15 cellular contexts compared by ENCODE assay signal in genomic region chr13:40565282-40566148, GRCh38.
DNase-seq lines count a peak whose midpoint lies in the region; ATAC-seq, FAIRE-seq and TF ChIP-seq lines count a peak whose summit lies in the region.
"Had no signal": no experiment of that assay in that cellular context is flagged by ENCODE, and none has a peak within 500 bp of the region (broad histone marks: within the 10 kb centered on the region; RNA-seq: fewer than 3 reads in every experiment).

No MANE protein-coding gene starts in this region.

- no peaks in the 10 kb centered on the region for H3K9me3 Mint-ChIP-seq in H9

- no CpG with 5 or more reads among the region's 5 CpGs for WGBS in H9 (ENCODE audit: extremely low coverage, insufficient read length, low lambda C conversion rate)

- H3T11ph ChIP-seq in H9 (ENCODE audit: low read length) = no peak overlapping the region

- no peak for FAIRE-seq in bronchial epithelial cell (lab: Jason Lieb, UNC)
- FAIRE-seq: endometrium had no signal

- H3K27me3 ChIP-seq in DOHH2 (ENCODE audit: control insufficient read depth, low read length) (no peaks in the 10 kb centered on the region), H9 (ENCODE audit: insufficient read depth, low read length) (no peaks in the 10 kb centered on the region), bronchial epithelial cell (ENCODE audit: control insufficient read depth, insufficient read depth, low read length) (no peaks in the 10 kb centered on the region), osteoblast (ENCODE audit: insufficient read depth, low read length) (no peaks in the 10 kb centered on the region)
- H3K27me3 ChIP-seq: body of pancreas, heart left ventricle, left lung, transverse colon had no signal

- peaks cover 83% of the 10 kb centered on the region for H3K4me1 ChIP-seq in DOHH2 (ENCODE audit: control insufficient read depth, low read length)
- peaks cover 3% of the 10 kb centered on the region; the same call in 1 of the 2 replicates for H3K4me1 ChIP-seq in H9 (ENCODE audit: insufficient read depth, low read length)
- peaks cover 6% of the 10 kb centered on the region for H3K4me1 ChIP-seq in osteoblast (ENCODE audit: insufficient read depth, low read length)

- no peak overlapping the region for H3K9ac ChIP-seq in H9 (ENCODE audit: extremely low read depth, insufficient read length, low read length)

- no peak for TF ChIP-seq CTCF in DOHH2 (IDR thresholded peaks at IDR 0.05; ENCODE audit: low read depth, low read length, poor library complexity, severe bottlenecking)
- no peak for TF ChIP-seq CTCF in H9 (conservative IDR thresholded peaks at IDR 0.05)
- no peak for TF ChIP-seq CTCF in bronchial epithelial cell (IDR thresholded peaks at IDR 0.05; ENCODE audit: insufficient read depth, low read length, severe bottlenecking)
- no peak for TF ChIP-seq CTCF in osteoblast (IDR thresholded peaks at IDR 0.05; ENCODE audit: extremely low read depth, low read depth, low read length)
- TF ChIP-seq CTCF in RWPE1 (conservative IDR thresholded peaks at IDR 0.05; ENCODE audit: low read depth) = no peak

- H3K23me2 ChIP-seq in H9 (ENCODE audit: insufficient read length, low read depth, low read length, poor library complexity, severe bottlenecking) = no peaks in the 10 kb centered on the region

- H3K18ac ChIP-seq in H9 (ENCODE audit: insufficient read length, low read depth, low read length) = no peak overlapping the region

- H3K4me3 ChIP-seq in DOHH2 (ENCODE audit: low read length) = peak overlapping the region; percentile 34
- no peak overlapping the region for H3K4me3 ChIP-seq in bronchial epithelial cell (ENCODE audit: low read depth, low read length)
- H3K4me3 ChIP-seq in osteoblast (ENCODE audit: insufficient read depth, low read length) = no peak overlapping the region
- H3K4me3 ChIP-seq: body of pancreas, heart left ventricle, left lung, PC-9, transverse colon had no signal

- no peak overlapping the region for H4K91ac ChIP-seq in H9 (ENCODE audit: insufficient read length, low read depth, low read length)

- H3K27ac Mint-ChIP-seq in H9 = peak overlapping the region in 2 of 3 experiments; percentile 55 to 62; a peak in 2 of 7 replicates

- H3K27me3 Mint-ChIP-seq in H9 (ENCODE audit: low read depth) = no peaks in the 10 kb centered on the region

- no peak for DNase-seq in H9
- DNase-seq in bronchial epithelial cell (ENCODE audit: low read depth) = peak; percentile 28
- DNase-seq in osteoblast (ENCODE audit: insufficient read length, low spot score, missing footprints) = peak; percentile 34
- no peak for DNase-seq in nucleus accumbens (lab: John Stamatoyannopoulos, UW)
- no peak for DNase-seq in RWPE1 (ENCODE audit: low spot score)
- no peak for DNase-seq in NCI-H2107 treated with DMSO at 0.1 percent for 48 hours (lab: John Stamatoyannopoulos, UW; ENCODE audit: unreplicated experiment)
- DNase-seq: body of pancreas, COR-L47, heart left ventricle, left lung, PC-9, transverse colon had no signal

- no peak overlapping the region for H4K5ac ChIP-seq in H9 (ENCODE audit: insufficient read length, low read depth, low read length)

- POLR2A ChIA-PET in RWPE1 (lab: Yijun Ruan, JAX; ENCODE audit: low non-redundant PET) = no interaction called here

- ATAC-seq in HG02678 (IDR thresholded peaks at IDR 0.05; ENCODE audit: unreplicated experiment) = no peak

- H3K14ac ChIP-seq in H9 (ENCODE audit: insufficient read depth, low read length) = no peak overlapping the region; the same call in 1 of the 2 replicates

- H3K4me2 ChIP-seq in DOHH2 (ENCODE audit: low read length) = peak overlapping the region; percentile 49
- no peak overlapping the region for H3K4me2 ChIP-seq in H9 (ENCODE audit: insufficient read depth, insufficient read length, low read length)
- no peak overlapping the region for H3K4me2 ChIP-seq in osteoblast (ENCODE audit: insufficient read depth, low read length)
- H3K4me2 ChIP-seq: PC-9 had no signal

- no peak overlapping the region for H3K4me3 Mint-ChIP-seq in H9

- H2AFZ ChIP-seq in H9 (ENCODE audit: low read length) (no peak overlapping the region), osteoblast (ENCODE audit: low read length) (no peak overlapping the region)
- H2AFZ ChIP-seq: PC-9 had no signal

- no peak overlapping the region for H4K8ac ChIP-seq in H9 (replicated peaks; ENCODE audit: insufficient read length, low read depth, low read length)

- H2BK120ac ChIP-seq in H9 (ENCODE audit: low read depth, low read length, poor library complexity, severe bottlenecking) = no peak overlapping the region

- H3K36me3 ChIP-seq in DOHH2 (ENCODE audit: control insufficient read depth, low read length) (peaks cover 36% of the 10 kb centered on the region), bronchial epithelial cell (ENCODE audit: control insufficient read depth, insufficient read depth, low read length) (peaks cover 1% of the 10 kb centered on the region), osteoblast (ENCODE audit: insufficient read depth, low read length) (no peaks in the 10 kb centered on the region)
- H3K36me3 ChIP-seq: left lung, transverse colon had no signal

- peaks cover 9% of the 10 kb centered on the region for H3K79me1 ChIP-seq in H9 (ENCODE audit: insufficient read depth, low read depth, low read length, poor library complexity, severe bottlenecking)

- no peak overlapping the region for H2BK12ac ChIP-seq in H9 (ENCODE audit: insufficient read length, low read depth, low read length)

- H3F3A ChIP-seq in DOHH2 (ENCODE audit: control insufficient read depth, insufficient read depth) = peaks cover 3% of the 10 kb centered on the region; the same call in 1 of the 2 replicates

- peaks cover 4 to 6% (median 5%) of the 10 kb centered on the region in 3 experiments for H3K36me3 Mint-ChIP-seq in H9 (ENCODE audit: insufficient read depth in 1 of 3, low read depth in 3 of 3)

- no peak overlapping the region for H3K4ac ChIP-seq in H9 (ENCODE audit: low read depth, low read length)

- H3K56ac ChIP-seq in H9 (ENCODE audit: insufficient read length, low read depth, low read length) = no peak overlapping the region

- no peaks in the 10 kb centered on the region for H3K9me3 ChIP-seq in DOHH2 (ENCODE audit: control insufficient read depth, insufficient read depth, low read length)
- H3K9me3 ChIP-seq in H9 (ENCODE audit: control insufficient read depth, low read depth, low read length) = no peaks in the 10 kb centered on the region
- H3K9me3 ChIP-seq in osteoblast (ENCODE audit: low read depth, low read length) = no peaks in the 10 kb centered on the region
- H3K9me3 ChIP-seq: body of pancreas, heart left ventricle, left lung, transverse colon had no signal

- peaks cover 31% of the 10 kb centered on the region for H4K20me1 ChIP-seq in DOHH2 (ENCODE audit: control insufficient read depth, insufficient read depth, low read depth, low read length)
- no peaks in the 10 kb centered on the region for H4K20me1 ChIP-seq in H9 (ENCODE audit: control insufficient read depth, insufficient read depth, insufficient read length)
- peaks cover 2% of the 10 kb centered on the region for H4K20me1 ChIP-seq in osteoblast (ENCODE audit: insufficient read depth, low read length)

- no peak overlapping the region for H2AK5ac ChIP-seq in H9 (ENCODE audit: insufficient read length, low read length)

- no peak overlapping the region for H2BK15ac ChIP-seq in H9 (ENCODE audit: low read depth, low read length)

- H3K27ac ChIP-seq in DOHH2 (ENCODE audit: low read depth, low read length) (peak overlapping the region; percentile 17), H9 (ENCODE audit: insufficient read length, low read depth, low read length) (no peak overlapping the region), osteoblast (ENCODE audit: low read depth, low read length) (no peak overlapping the region), RWPE1 (no peak overlapping the region)
- H3K27ac ChIP-seq: PC-9 had no signal

- CTCF ChIA-PET in RWPE1 (lab: Yijun Ruan, JAX) = no interaction called here

- no peak overlapping the region for H2BK20ac ChIP-seq in H9 (ENCODE audit: low read depth, low read length, poor library complexity, severe bottlenecking)

- peaks cover 53 to 55% of the 10 kb centered on the region in 2 experiments for H3K4me1 Mint-ChIP-seq in H9

- no peaks in the 10 kb centered on the region for H3K9me2 ChIP-seq in DOHH2 (replicated peaks; ENCODE audit: control insufficient read depth, low read length)

- H2BK5ac ChIP-seq in H9 (ENCODE audit: insufficient read length, low read length) = no peak overlapping the region

- no peak overlapping the region for H3K23ac ChIP-seq in H9 (ENCODE audit: insufficient read length, low read depth, low read length)

- peaks cover 99% of the 10 kb centered on the region for H3K79me2 ChIP-seq in DOHH2 (ENCODE audit: control insufficient read depth, low read length)
- H3K79me2 ChIP-seq in H9 (ENCODE audit: insufficient read depth, low read length) = peaks cover 43% of the 10 kb centered on the region; the same call in 1 of the 2 replicates
- peaks cover 25% of the 10 kb centered on the region for H3K79me2 ChIP-seq in osteoblast (ENCODE audit: insufficient read depth, low read length)

Comparison
In these comparisons a context has a peak if more than half of its experiments do, and no peak if none do; other contexts are left out.
1. DNase-seq: peak in bronchial epithelial cell (single experiment) and osteoblast (single experiment); none in H9 (single experiment), nucleus accumbens (0 of 56), RWPE1 (single experiment) and NCI-H2107 treated with DMSO at 0.1 percent for 48 hours (single experiment).